8 cellular contexts compared by ENCODE assay signal in the genomic region with DNA sequence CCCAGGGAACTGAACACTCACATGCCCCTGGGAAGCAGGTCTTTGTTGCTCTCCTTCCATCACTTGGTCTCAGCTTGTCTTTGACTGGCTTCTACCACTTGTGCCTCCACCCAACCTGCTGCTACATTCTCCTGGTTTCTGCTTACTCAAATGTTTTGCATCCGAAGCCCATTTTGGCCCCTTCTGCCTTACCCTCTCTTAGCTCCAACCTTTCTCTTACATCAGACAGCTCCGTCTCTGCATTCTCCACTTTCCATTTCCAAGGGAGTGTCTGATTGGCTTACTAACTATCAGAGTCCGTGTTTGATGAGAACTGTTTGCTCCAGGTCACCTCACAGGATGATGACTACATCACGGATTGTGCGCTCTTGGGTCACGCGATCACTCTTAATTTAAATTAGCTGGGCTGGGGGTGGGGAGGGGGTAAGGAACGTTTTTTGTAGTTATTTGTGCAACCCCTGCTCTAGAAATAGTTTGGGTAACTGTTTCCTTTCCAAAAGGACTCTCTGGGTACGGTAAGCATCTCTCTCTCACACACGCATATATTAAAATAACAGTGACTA. TPM values are rescaled to one million over a fixed set of nuclear protein-coding genes. Genes with fewer than 3 reads are reported as not detected.
DNase-seq lines count a peak whose midpoint lies in the region; ATAC-seq, FAIRE-seq and TF ChIP-seq lines count a peak whose summit lies in the region.

No MANE protein-coding gene starts in this region.

- H2AFZ ChIP-seq in keratinocyte (ENCODE audit: control insufficient read depth, low read length) = peak overlapping the region; percentile 92

- H3K9ac ChIP-seq in keratinocyte (ENCODE audit: control insufficient read depth, extremely low read depth, insufficient read depth, low read length) = peak overlapping the region; percentile 91

- no peaks in the 10 kb centered on the region for H3K36me3 ChIP-seq in keratinocyte (ENCODE audit: control insufficient read depth in 2 of 2, extremely low read depth in 1 of 2, insufficient read depth in 2 of 2, low read length in 2 of 2)

- peak overlapping the region; percentile 72 for H3K4me3 ChIP-seq in GM12864 (ENCODE audit: low read depth, low read length)
- H3K4me3 ChIP-seq in keratinocyte (ENCODE audit: control insufficient read depth in 2 of 3, extremely low read depth in 1 of 3, insufficient read depth in 2 of 3, low read depth in 1 of 3, low read length in 3 of 3) = peak overlapping the region; percentile 88 to 98 (median 96)

- intact Hi-C loops in posterior vena cava (cut with DNase I) = no loop called here

- TF ChIP-seq CTCF in GM12864 (IDR thresholded peaks at IDR 0.05; ENCODE audit: low read depth, low read length, missing control alignments) = no peak
- TF ChIP-seq CTCF in keratinocyte (optimal IDR thresholded peaks at IDR 0.05 in 1 of 3, IDR thresholded peaks at IDR 0.05 in 1 of 3, conservative IDR thresholded peaks at IDR 0.05 in 1 of 3; ENCODE audit: extremely low read depth in 1 of 3, insufficient read depth in 2 of 3, low read length in 3 of 3) = no peak

- no peak for DNase-seq in GM12864 (ENCODE audit: low read depth)
- peak; percentile 65 for DNase-seq in HuH-7 (ENCODE audit: low spot score)
- peak; percentile 58 for DNase-seq in RPMI7951 (ENCODE audit: low read depth)
- peak; percentile 14 for DNase-seq in amniotic epithelial cell (ENCODE audit: low read depth)
- peak; percentile 13 for DNase-seq in keratinocyte (ENCODE audit: low read depth, low spot score)
- DNase-seq in stimulated activated CD4-positive, alpha-beta T cell treated with anti-CD3 and anti-CD28 coated beads, Interleukin-2, amount 100 ng/mL, for 48 hours = peak; percentile 30 to 45
- DNase-seq in posterior vena cava (ENCODE audit: low spot score) = no peak

- peak; percentile 65 for FAIRE-seq in keratinocyte (lab: Jason Lieb, UNC)

- no peaks in the 10 kb centered on the region for H3K27me3 ChIP-seq in keratinocyte (ENCODE audit: control insufficient read depth, extremely low read depth, insufficient read depth, low read length)

- peaks cover 21% of the 10 kb centered on the region for H3K4me1 ChIP-seq in keratinocyte (ENCODE audit: control insufficient read depth, extremely low read depth, insufficient read depth, low read length)

- dilution Hi-C loops in keratinocyte (cut with MboI; ENCODE audit: extremely low pct_ligation_motif_present, low sequenced_read_pairs) = no loop called here

- peak overlapping the region; percentile 86 for H3K27ac ChIP-seq in keratinocyte (ENCODE audit: control insufficient read depth, insufficient read depth, low read length)

- ATAC-seq in GM21423 (IDR thresholded peaks at IDR 0.05; ENCODE audit: unreplicated experiment) = no peak

- peak overlapping the region; percentile 92 for H3K4me2 ChIP-seq in keratinocyte (ENCODE audit: control insufficient read depth, extremely low read depth, insufficient read depth, low read depth, low read length)

- H3K9me3 ChIP-seq in keratinocyte (ENCODE audit: control insufficient read depth, low read depth, low read length) = no peaks in the 10 kb centered on the region

- H3K79me2 ChIP-seq in keratinocyte (ENCODE audit: control insufficient read depth, insufficient read depth, low read length) = peaks cover 34% of the 10 kb centered on the region

- no peaks in the 10 kb centered on the region for H4K20me1 ChIP-seq in keratinocyte (ENCODE audit: control insufficient read depth, extremely low read depth, insufficient read depth, low read length)

- no peaks in the 10 kb centered on the region for H3K9me1 ChIP-seq in keratinocyte (ENCODE audit: control insufficient read depth, extremely low read depth, insufficient read depth, low read length)

RNA-seq across cellular contexts. Expression of a gene that starts 0.8 kb away (rescaled TPM):
- 60.0 and 63.2 TPM in 2 replicates for total RNA-seq in RPMI7951 (2014; rRNA removed; shearing (Covaris generic))
- polyA plus RNA-seq in keratinocyte = 56.1 to 120 TPM (median 119 TPM) in 3 replicates
- polyA plus RNA-seq in keratinocyte (2011; ENCODE audit: low read depth) = 59.8 TPM
- 109 and 128 TPM in 2 replicates for polyA plus RNA-seq in keratinocyte (2011; cell fraction: cytosol; rRNA removed)
- 45.3 and 66.7 TPM in 2 replicates for polyA plus RNA-seq in keratinocyte (2011; cell fraction: nucleus; rRNA removed)
- 86.8 and 108 TPM in 2 replicates for polyA plus RNA-seq in keratinocyte (2012; ENCODE audit: low replicate concordance)
- polyA minus RNA-seq in keratinocyte = 3.4 to 30.3 TPM (median 17.3 TPM) in 3 replicates
- polyA minus RNA-seq in keratinocyte (2011; cell fraction: cytosol; rRNA and poly(A)+ RNA removed) = 31.1 TPM
- polyA minus RNA-seq in keratinocyte (2011; cell fraction: nucleus; rRNA and poly(A)+ RNA removed) = 11.5 and 13.3 TPM in 2 replicates
- 10 to 100 TPM; 15.0 to 16.2 TPM for total RNA-seq in posterior vena cava

RNA-seq across cellular contexts. Expression of a gene that starts 39.6 kb away (rescaled TPM):
- 18.1 and 27.0 TPM in 2 replicates for total RNA-seq in RPMI7951 (2014; rRNA removed; shearing (Covaris generic))
- polyA plus RNA-seq in keratinocyte = 42.9 to 61.3 TPM (median 55.0 TPM) in 3 replicates
- 66.3 TPM for polyA plus RNA-seq in keratinocyte (2011; ENCODE audit: low read depth)
- 36.5 and 64.8 TPM in 2 replicates for polyA plus RNA-seq in keratinocyte (2011; cell fraction: cytosol; rRNA removed)
- polyA plus RNA-seq in keratinocyte (2011; cell fraction: nucleus; rRNA removed) = 56.1 and 60.5 TPM in 2 replicates
- 35.5 and 49.1 TPM in 2 replicates for polyA plus RNA-seq in keratinocyte (2012; ENCODE audit: low replicate concordance)
- polyA minus RNA-seq in keratinocyte = 35.4 to 79.6 TPM (median 63.7 TPM) in 3 replicates
- 42.8 TPM for polyA minus RNA-seq in keratinocyte (2011; cell fraction: cytosol; rRNA and poly(A)+ RNA removed)
- polyA minus RNA-seq in keratinocyte (2011; cell fraction: nucleus; rRNA and poly(A)+ RNA removed) = 42.2 and 78.7 TPM in 2 replicates
- total RNA-seq in posterior vena cava = 10 to 100 TPM; 28.5 to 28.7 TPM

Comparison
In these comparisons a context has a peak if more than half of its experiments do, and no peak if none do; other contexts are left out.
1. DNase-seq: peak in HuH-7 (single experiment), RPMI7951 (single experiment), amniotic epithelial cell (single experiment), keratinocyte (single experiment) and stimulated activated CD4-positive, alpha-beta T cell treated with anti-CD3 and anti-CD28 coated beads, Interleukin-2, amount 100 ng/mL, for 48 hours (2 of 2); none in GM12864 (single experiment) and posterior vena cava (single experiment).